ENCODE assay signal across 20 cellular contexts in genomic region chr1:93531193-93531592, GRCh38.
"Had no signal": no experiment of that assay in that cellular context is flagged by ENCODE, and none has a peak within 500 bp of the region (broad histone marks: within the 10 kb centered on the region; RNA-seq: fewer than 3 reads in every experiment).

No MANE protein-coding gene starts in this region.

- ATAC-seq: activated T-cell treated with anti-CD3 and anti-CD28 coated beads, Interleukin-2, amount 50 U/mL, for 72 hours; gastroesophageal sphincter; heart right ventricle; natural killer cell treated with Interleukin-12 subunit alpha and Interleukin-12 subunit beta and Interleukin-15 and Interleukin-18, amount 100 ng/mL, for 72 hours had no signal

- FAIRE-seq: endothelial cell of umbilical vein had no signal

- H3K4me1 Mint-ChIP-seq: immature natural killer cell had no signal

- H3K4me1 ChIP-seq: esophagus muscularis mucosa, gastroesophageal sphincter, heart right ventricle, tibial artery had no signal

- DNase-seq: activated CD4-positive, alpha-beta T cell treated with anti-CD3 and anti-CD28 coated beads, Interleukin-2, amount 50 U/mL, for 4 hours; activated effector memory CD4-positive, alpha-beta T cell treated with anti-CD3 and anti-CD28 coated beads, Interleukin-2, amount 50 U/mL, for 16 hours; activated naive CD4-positive, alpha-beta T cell treated with anti-CD3 and anti-CD28 coated beads, Interleukin-2, amount 50 U/mL, for 16 hours; activated T-cell treated with anti-CD3 and anti-CD28 coated beads, Interleukin-2, amount 50 U/mL, for 72 hours; effector memory CD4-positive, alpha-beta T cell; heart right ventricle; immature natural killer cell; kidney glomerular epithelial cell; mesendoderm; nucleus accumbens; posterior cingulate gyrus; stimulated activated CD4-positive, alpha-beta T cell treated with anti-CD3 and anti-CD28 coated beads, Interleukin-2, amount 100 ng/mL, for 24 hours; stimulated activated naive CD4-positive, alpha-beta T cell treated with Interleukin-2 at 50 U/mL for 16 hours; tibial artery had no signal

- H3K27me3 ChIP-seq: cardiac muscle cell, esophagus muscularis mucosa, gastroesophageal sphincter, heart right ventricle, tibial artery had no signal

- H3K4me3 ChIP-seq: cardiac muscle cell, esophagus muscularis mucosa, gastroesophageal sphincter, heart right ventricle, tibial artery had no signal

- H3K36me3 ChIP-seq: cardiac muscle cell, gastroesophageal sphincter, tibial artery had no signal

- H3K27ac Mint-ChIP-seq: activated T-cell treated with anti-CD3 and anti-CD28 coated beads, Interleukin-2, amount 50 U/mL, for 72 hours; dendritic cell treated with granulocyte-macrophage colony-stimulating factor and Interleukin-4, amounts not matched to agents 40 ng/mL and 50 ng/mL, for 4 days; immature natural killer cell; natural killer cell treated with Interleukin-12 subunit alpha and Interleukin-12 subunit beta and Interleukin-15 and Interleukin-18, amount 100 ng/mL, for 72 hours had no signal

- H3K27me3 Mint-ChIP-seq: dendritic cell treated with granulocyte-macrophage colony-stimulating factor and Interleukin-4, amounts not matched to agents 40 ng/mL and 50 ng/mL, for 4 days had no signal

- H3K9me3 Mint-ChIP-seq: activated T-cell treated with anti-CD3 and anti-CD28 coated beads, Interleukin-2, amount 50 U/mL, for 72 hours; dendritic cell treated with granulocyte-macrophage colony-stimulating factor and Interleukin-4, amounts not matched to agents 40 ng/mL and 50 ng/mL, for 4 days; immature natural killer cell; natural killer cell treated with Interleukin-12 subunit alpha and Interleukin-12 subunit beta and Interleukin-15 and Interleukin-18, amount 100 ng/mL, for 72 hours had no signal

- H3K9me3 ChIP-seq: esophagus muscularis mucosa, gastroesophageal sphincter, heart right ventricle, tibial artery had no signal

- H3K4me3 Mint-ChIP-seq: activated T-cell treated with anti-CD3 and anti-CD28 coated beads, Interleukin-2, amount 50 U/mL, for 72 hours; dendritic cell treated with granulocyte-macrophage colony-stimulating factor and Interleukin-4, amounts not matched to agents 40 ng/mL and 50 ng/mL, for 4 days; immature natural killer cell; natural killer cell treated with Interleukin-12 subunit alpha and Interleukin-12 subunit beta and Interleukin-15 and Interleukin-18, amount 100 ng/mL, for 72 hours had no signal

- H3K36me3 Mint-ChIP-seq: immature natural killer cell; natural killer cell treated with Interleukin-12 subunit alpha and Interleukin-12 subunit beta and Interleukin-15 and Interleukin-18, amount 100 ng/mL, for 72 hours had no signal

- H3K27ac ChIP-seq: cardiac muscle cell, esophagus muscularis mucosa, gastroesophageal sphincter, heart right ventricle, tibial artery had no signal
